In the genomic region with DNA sequence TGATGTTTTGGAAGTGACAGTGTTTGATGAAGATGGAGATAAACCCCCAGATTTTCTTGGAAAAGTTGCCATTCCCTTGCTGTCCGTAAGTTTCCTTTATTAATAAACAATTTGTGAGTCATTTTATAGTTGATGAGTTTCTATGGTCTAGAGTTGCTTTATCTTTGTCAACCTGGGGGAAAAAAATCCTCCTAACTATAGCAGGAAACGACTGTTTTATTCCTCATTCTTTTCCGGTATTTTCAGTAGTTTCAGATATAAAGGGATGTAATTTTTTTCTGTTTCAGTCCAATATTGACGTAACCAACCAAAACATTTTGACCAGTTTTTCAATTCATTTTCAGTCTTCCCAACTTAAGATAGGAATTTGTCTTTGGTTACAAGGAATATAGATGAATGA, we compare ENCODE assay signal across 23 cellular contexts.
A peak's percentile ranks its signal among the peaks of the same experiment; 100 is the strongest.
DNase-seq lines count a peak whose midpoint lies in the region; ATAC-seq lines count a peak whose summit lies in the region.
"Had no signal": no experiment of that assay in that cellular context is flagged by ENCODE, and none has a peak within 500 bp of the region (broad histone marks: within the 10 kb centered on the region; RNA-seq: fewer than 3 reads in every experiment).

No MANE protein-coding gene starts in this region.

- no peak overlapping the region for H3K27ac Mint-ChIP-seq in stimulated activated effector memory CD8-positive, alpha-beta T cell treated with anti-CD3 and anti-CD28 coated beads, Interleukin-12 subunit alpha, Interleukin-12 subunit beta, amount 100 ng/mL, for 72 hours
- H3K27ac Mint-ChIP-seq in CD8-positive, alpha-beta memory T cell = no peak overlapping the region
- H3K27ac Mint-ChIP-seq: CD4-positive, alpha-beta T cell; CD8-positive, alpha-beta T cell had no signal

- peak; percentile 16 for DNase-seq in dermis blood vessel endothelial cell
- peak; percentile 71 to 77 for DNase-seq in dermis microvascular lymphatic vessel endothelial cell (ENCODE audit: low read depth in 2 of 2)
- peak; percentile 45 to 79 for DNase-seq in lung microvascular endothelial cell (ENCODE audit: low read depth in 2 of 2)
- no peak for DNase-seq in AG08396 (ENCODE audit: low spot score)
- DNase-seq in stimulated activated effector memory CD8-positive, alpha-beta T cell treated with anti-CD3 and anti-CD28 coated beads, Interleukin-12 subunit alpha, Interleukin-12 subunit beta, amount 100 ng/mL, for 72 hours (ENCODE audit: low spot score in 2 of 2) = no peak
- no peak for DNase-seq in CD8-positive, alpha-beta memory T cell
- DNase-seq: 8988T; ACHN; AML-193; CD4-positive, alpha-beta T cell; CD8-positive, alpha-beta T cell; COR-L47; DMS 273 treated with DMSO at 0.1 percent for 48 hours; DMS153; DMS53; DMS79; DND-41; EL; GDM1 had no signal

- no peaks in the 10 kb centered on the region for H3K27me3 Mint-ChIP-seq in CD8-positive, alpha-beta memory T cell
- H3K27me3 Mint-ChIP-seq: B cell; CD4-positive, alpha-beta T cell had no signal

- H3K4me1 ChIP-seq in CD8-positive, alpha-beta memory T cell (ENCODE audit: insufficient read depth, low read length) = peaks cover 7% of the 10 kb centered on the region

- H3K36me3 ChIP-seq in CD8-positive, alpha-beta memory T cell (ENCODE audit: insufficient read depth, low read length) = no peaks in the 10 kb centered on the region

- peaks cover 84% of the 10 kb centered on the region for H3K36me3 Mint-ChIP-seq in stimulated activated effector memory CD8-positive, alpha-beta T cell treated with anti-CD3 and anti-CD28 coated beads, Interleukin-12 subunit alpha, Interleukin-12 subunit beta, amount 100 ng/mL, for 72 hours
- peaks cover 12 to 66% (median 26%) of the 10 kb centered on the region in 3 donors for H3K36me3 Mint-ChIP-seq in CD8-positive, alpha-beta memory T cell

- no peak overlapping the region for H3K27ac ChIP-seq in CD8-positive, alpha-beta memory T cell (ENCODE audit: low read depth, low read length)
- H3K27ac ChIP-seq: BLaER1 treated with 17β-estradiol and CSF1 and Interleukin-3, amounts not matched to agents 10 nM and 100 nM; C4-2B had no signal

- POLR2A ChIA-PET in CD8-positive, alpha-beta memory T cell (lab: Charles Lee) = no interaction called here

- no peaks in the 10 kb centered on the region for H3K27me3 ChIP-seq in CD8-positive, alpha-beta memory T cell (ENCODE audit: insufficient read depth, low read length, poor library complexity, severe bottlenecking)
- H3K27me3 ChIP-seq: BLaER1 treated with 17β-estradiol and CSF1 and Interleukin-3, amounts not matched to agents 10 nM and 100 nM had no signal

- CTCF ChIA-PET in CD8-positive, alpha-beta memory T cell (lab: Charles Lee) = no interaction called here

- no peaks in the 10 kb centered on the region for H3K9me3 Mint-ChIP-seq in stimulated activated effector memory CD8-positive, alpha-beta T cell treated with anti-CD3 and anti-CD28 coated beads, Interleukin-12 subunit alpha, Interleukin-12 subunit beta, amount 100 ng/mL, for 72 hours
- no peaks in the 10 kb centered on the region for H3K9me3 Mint-ChIP-seq in CD8-positive, alpha-beta memory T cell
- H3K9me3 Mint-ChIP-seq: CD4-positive, alpha-beta T cell; CD8-positive, alpha-beta T cell had no signal

- no peaks in the 10 kb centered on the region for H3K9me3 ChIP-seq in CD8-positive, alpha-beta memory T cell (ENCODE audit: low read length)

- ATAC-seq in stimulated activated effector memory CD8-positive, alpha-beta T cell treated with anti-CD3 and anti-CD28 coated beads, Interleukin-12 subunit alpha, Interleukin-12 subunit beta, amount 100 ng/mL, for 72 hours = no peak
- ATAC-seq: CD8-positive, alpha-beta T cell; GM12878 had no signal

- H3K4me1 Mint-ChIP-seq in stimulated activated effector memory CD8-positive, alpha-beta T cell treated with anti-CD3 and anti-CD28 coated beads, Interleukin-12 subunit alpha, Interleukin-12 subunit beta, amount 100 ng/mL, for 72 hours = peaks cover 14% of the 10 kb centered on the region
- H3K4me1 Mint-ChIP-seq in CD8-positive, alpha-beta memory T cell = peaks cover 15 to 24% (median 17%) of the 10 kb centered on the region in 3 donors

- H3K4me3 ChIP-seq in CD8-positive, alpha-beta memory T cell (ENCODE audit: low read length) = no peak overlapping the region
- H3K4me3 ChIP-seq: BLaER1 treated with 17β-estradiol and CSF1 and Interleukin-3, amounts not matched to agents 10 nM and 100 nM; GM12878 had no signal

- H3K4me3 Mint-ChIP-seq in stimulated activated effector memory CD8-positive, alpha-beta T cell treated with anti-CD3 and anti-CD28 coated beads, Interleukin-12 subunit alpha, Interleukin-12 subunit beta, amount 100 ng/mL, for 72 hours = no peak overlapping the region
- no peak overlapping the region for H3K4me3 Mint-ChIP-seq in CD8-positive, alpha-beta memory T cell
- H3K4me3 Mint-ChIP-seq: B cell; CD4-positive, alpha-beta T cell; CD8-positive, alpha-beta T cell had no signal

Comparison
In these comparisons a context has a peak if more than half of its experiments do, and no peak if none do; other contexts are left out.
1. DNase-seq: peak in dermis blood vessel endothelial cell (single experiment), dermis microvascular lymphatic vessel endothelial cell (2 of 2) and lung microvascular endothelial cell (2 of 2); none in AG08396 (single experiment), stimulated activated effector memory CD8-positive, alpha-beta T cell treated with anti-CD3 and anti-CD28 coated beads, Interleukin-12 subunit alpha, Interleukin-12 subunit beta, amount 100 ng/mL, for 72 hours (0 of 2) and CD8-positive, alpha-beta memory T cell (0 of 5).